In genomic region chr2:112216158-112216557, GRCh38 we compare ENCODE assay signal across 12 cellular contexts. TPM values are rescaled to one million over a fixed set of nuclear protein-coding genes. Genes with fewer than 3 reads are reported as not detected.
DNase-seq lines count a peak whose midpoint lies in the region; ATAC-seq and TF ChIP-seq lines count a peak whose summit lies in the region.
"Had no signal": no experiment of that assay in that cellular context is flagged by ENCODE, and none has a peak within 500 bp of the region (broad histone marks: within the 10 kb centered on the region; RNA-seq: fewer than 3 reads in every experiment).

No MANE protein-coding gene starts in this region.

- TF ChIP-seq CTCF in C4-2B (conservative IDR thresholded peaks at IDR 0.05) (peak; percentile 22), WTC11 (IDR thresholded peaks at IDR 0.05) (no peak), RWPE1 (conservative IDR thresholded peaks at IDR 0.05; ENCODE audit: low read depth) (no peak)

- H3K4me3 Mint-ChIP-seq in WTC11: no peak overlapping the region

- intact Hi-C loops in Right ventricle myocardium inferior (cut with DNase I): no loop called here

- H3K9me3 Mint-ChIP-seq in WTC11: peaks cover 9% of the 10 kb centered on the region

- no peaks in the 10 kb centered on the region for H3K4me1 Mint-ChIP-seq in WTC11

- peaks cover 18% of the 10 kb centered on the region for H3K36me3 Mint-ChIP-seq in WTC11

- ATAC-seq in WTC11 (peak; percentile 41; the same call in 1 of the 2 replicates), Right ventricle myocardium inferior (no peak)
- ATAC-seq: upper lobe of right lung had no signal

- no peak overlapping the region for H3K27ac Mint-ChIP-seq in WTC11

- DNase-seq in HuH-7.5 (ENCODE audit: low spot score) (peak; percentile 20), WTC11 (ENCODE audit: low spot score) (no peak), iPS-NIHi11 (ENCODE audit: low spot score) (peak; percentile 12), NCI-H446 treated with DMSO at 0.1 percent for 48 hours (lab: John Stamatoyannopoulos, UW) (no peak), RWPE1 (ENCODE audit: low spot score) (no peak), Right ventricle myocardium inferior (ENCODE audit: missing footprints) (no peak), NCI-H526 (lab: John Stamatoyannopoulos, UW) (no peak)
- DNase-seq: effector CD4-positive, alpha-beta T cell; NCI-H774; upper lobe of right lung had no signal

- H3K27me3 Mint-ChIP-seq in WTC11 (ENCODE audit: low read depth): no peaks in the 10 kb centered on the region

- CTCF ChIA-PET in WTC11 (lab: Charles Lee) (interaction anchor here (0.6 to 1.2 kb wide), 6 partner anchors 10 to 144 kb away, joined by 3 to 5 read pairs (median 3); no protein-coding TSS in a partner anchor), RWPE1 (lab: Yijun Ruan, JAX) (no interaction called here)

- no peak overlapping the region for H3K27ac ChIP-seq in C4-2B
- H3K27ac ChIP-seq in RWPE1: no peak overlapping the region
- H3K27ac ChIP-seq: prostate gland, upper lobe of right lung had no signal

- POLR2A ChIA-PET in WTC11 (lab: Charles Lee): interaction anchor here (0.6 kb wide), 1 partner anchor 139 kb away, joined by 4 read pairs; no protein-coding TSS in a partner anchor
- POLR2A ChIA-PET in RWPE1 (lab: Yijun Ruan, JAX; ENCODE audit: low non-redundant PET): no interaction called here

TF ChIP-seq in WTC11, 78 proteins besides CTCF, POLR2A, EP300 and RAD21:
- no peak for TF ChIP-seq FOXP4 (CRISPR knock-in tag; IDR thresholded peaks at IDR 0.05)

RNA-seq across cellular contexts. Expression of gene ZC3H8, which starts 38.7 kb away (rescaled TPM):
- total RNA-seq in WTC11 (2021): 5.7 to 9.9 TPM (median 7.0 TPM) in 3 replicates
- total RNA-seq in Right ventricle myocardium inferior: 10.6 TPM

RNA-seq across cellular contexts. Expression of gene ZC3H6, which starts 59.2 kb away (rescaled TPM):
- 10.0 to 13.0 TPM (median 11.8 TPM) in 3 replicates for total RNA-seq in WTC11 (2021)
- 16.1 TPM for total RNA-seq in Right ventricle myocardium inferior

Comparison
In these comparisons a context has a peak if more than half of its experiments do, and no peak if none do; other contexts are left out.
1. DNase-seq: peak in HuH-7.5 (single experiment) and iPS-NIHi11 (single experiment); none in WTC11 (single experiment), NCI-H446 treated with DMSO at 0.1 percent for 48 hours (single experiment), RWPE1 (single experiment), Right ventricle myocardium inferior (single experiment) and NCI-H526 (0 of 2).